In the genomic region with DNA sequence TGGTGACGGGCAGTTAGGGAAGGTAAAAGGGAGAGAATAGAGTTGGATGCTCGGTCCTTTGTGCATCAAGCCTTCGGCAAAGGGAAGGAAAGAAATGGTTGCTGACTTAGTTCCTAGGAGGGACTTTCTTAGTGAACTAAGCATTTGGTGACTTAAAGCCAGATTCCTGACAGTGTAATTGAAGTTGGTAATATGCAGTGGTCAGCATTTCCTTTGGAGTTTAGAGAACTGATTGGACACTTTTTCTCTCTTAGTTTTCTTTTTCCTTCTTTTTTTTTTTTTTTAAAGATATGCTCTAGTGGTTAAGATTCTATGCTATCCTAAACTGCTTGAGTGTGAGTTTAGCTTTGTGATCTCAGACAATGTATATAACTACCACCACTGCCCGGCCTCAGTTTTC, we compare ENCODE assay signal across 1 cellular context.
TF ChIP-seq lines count a peak whose summit lies in the region.

No MANE protein-coding gene starts in this region.

TF ChIP-seq in HEK293, 187 proteins besides CTCF, POLR2A, EP300 and RAD21 (continued from another document):
- no peak for TF ChIP-seq PRDM2 (tag by site-specific recombination; IDR thresholded peaks at IDR 0.05; ENCODE audit: borderline replicate concordance)
- TF ChIP-seq, protein P1, sequence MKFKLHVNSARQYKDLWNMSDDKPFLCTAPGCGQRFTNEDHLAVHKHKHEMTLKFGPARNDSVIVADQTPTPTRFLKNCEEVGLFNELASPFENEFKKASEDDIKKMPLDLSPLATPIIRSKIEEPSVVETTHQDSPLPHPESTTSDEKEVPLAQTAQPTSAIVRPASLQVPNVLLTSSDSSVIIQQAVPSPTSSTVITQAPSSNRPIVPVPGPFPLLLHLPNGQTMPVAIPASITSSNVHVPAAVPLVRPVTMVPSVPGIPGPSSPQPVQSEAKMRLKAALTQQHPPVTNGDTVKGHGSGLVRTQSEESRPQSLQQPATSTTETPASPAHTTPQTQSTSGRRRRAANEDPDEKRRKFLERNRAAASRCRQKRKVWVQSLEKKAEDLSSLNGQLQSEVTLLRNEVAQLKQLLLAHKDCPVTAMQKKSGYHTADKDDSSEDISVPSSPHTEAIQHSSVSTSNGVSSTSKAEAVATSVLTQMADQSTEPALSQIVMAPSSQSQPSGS (tag by site-specific recombination; IDR thresholded peaks at IDR 0.05; ENCODE audit: low read depth), result no peak
- TF ChIP-seq ZNF184 (tag by site-specific recombination; IDR thresholded peaks at IDR 0.05), result no peak
- TF ChIP-seq HOXA7 (CRISPR knock-in tag; IDR thresholded peaks at IDR 0.05; ENCODE audit: borderline replicate concordance), result no peak
- no peak for TF ChIP-seq ZNF76 (tag by site-specific recombination; IDR thresholded peaks at IDR 0.05; ENCODE audit: borderline replicate concordance, low read depth)
- TF ChIP-seq ZSCAN23 (tag by site-specific recombination; IDR thresholded peaks at IDR 0.05), result no peak
- TF ChIP-seq ZNF560 (tag by site-specific recombination; IDR thresholded peaks at IDR 0.05; ENCODE audit: borderline replicate concordance), result no peak
